In genomic region chr12:111823891-111824290, GRCh38 we compare ENCODE assay signal across 21 cellular contexts.
"Had no signal": no experiment of that assay in that cellular context is flagged by ENCODE, and none has a peak within 500 bp of the region (broad histone marks: within the 10 kb centered on the region; RNA-seq: fewer than 3 reads in every experiment).

No MANE protein-coding gene starts in this region.

- H3K4me1 Mint-ChIP-seq: activated naive CD4-positive, alpha-beta T cell treated with anti-CD3 and anti-CD28 coated beads, Interleukin-2, amount 10 ng/mL, durations not matched to agents 7 days and 5 days; stimulated activated naive CD8-positive, alpha-beta T cell treated with anti-CD3 and anti-CD28 coated beads, Interleukin-15, amount 100 ng/mL, for 72 hours had no signal

- H2AFZ ChIP-seq: parathyroid adenoma had no signal

- H3K36me3 Mint-ChIP-seq: activated naive CD4-positive, alpha-beta T cell treated with anti-CD3 and anti-CD28 coated beads, Interleukin-2, amount 10 ng/mL, durations not matched to agents 7 days and 5 days; type B pancreatic cell had no signal

- DNase-seq: activated effector memory CD4-positive, alpha-beta T cell treated with Interleukin-2 at 50 U/mL for 16 hours; activated T-cell treated with anti-CD3 and anti-CD28 coated beads, Interleukin-2, amount 50 U/mL, for 4 hours; cerebellar nuclear complex; cortex of kidney; retina; stimulated activated CD4-positive, alpha-beta T cell treated with anti-CD3 and anti-CD28 coated beads, Interleukin-15, amount 100 ng/mL, for 24 hours; stimulated activated CD4-positive, alpha-beta T cell treated with anti-CD3 and anti-CD28 coated beads, Interleukin-2, amount 100 ng/mL, for 48 hours; stimulated activated naive CD8-positive, alpha-beta T cell treated with anti-CD3 and anti-CD28 coated beads, Interleukin-15, amount 100 ng/mL, for 72 hours had no signal

- H3K4me1 ChIP-seq: ascending aorta, parathyroid adenoma had no signal

- H3K4me3 Mint-ChIP-seq: activated CD4-positive, alpha-beta T cell treated with anti-CD3 and anti-CD28 coated beads, Interleukin-2, amount 10 ng/mL, durations not matched to agents 7 days and 5 days; activated CD8-positive, alpha-beta T cell treated with anti-CD3 and anti-CD28 coated beads, Interleukin-2, amount 10 ng/mL, durations not matched to agents 7 days and 5 days; activated naive CD4-positive, alpha-beta T cell treated with anti-CD3 and anti-CD28 coated beads, Interleukin-2, amount 10 ng/mL, durations not matched to agents 7 days and 5 days; activated T-cell treated with anti-CD3 and anti-CD28 coated beads, Interleukin-2, amount 50 U/mL, for 4 hours; stimulated activated naive CD8-positive, alpha-beta T cell treated with anti-CD3 and anti-CD28 coated beads, Interleukin-15, amount 100 ng/mL, for 72 hours; T-helper 1 cell treated with Interleukin-12 subunit alpha and Interleukin-12 subunit beta and Interleukin-4 antibody, amounts not matched to agents 30 μg/mL and 1 μg/mL, for 36 hours; type B pancreatic cell had no signal

- H3K27me3 ChIP-seq: ascending aorta, esophagus muscularis mucosa, gastroesophageal sphincter, neutrophil, suprapubic skin had no signal

- H3K36me3 ChIP-seq: ascending aorta, esophagus muscularis mucosa, gastroesophageal sphincter, neutrophil, suprapubic skin had no signal

- H3K9ac ChIP-seq: parathyroid adenoma had no signal

- H3K4me3 ChIP-seq: ascending aorta, esophagus muscularis mucosa, gastroesophageal sphincter, skin epidermis, suprapubic skin had no signal

- H3K79me2 ChIP-seq: parathyroid adenoma had no signal

- H3K9me3 Mint-ChIP-seq: activated CD4-positive, alpha-beta T cell treated with anti-CD3 and anti-CD28 coated beads, Interleukin-2, amount 10 ng/mL, durations not matched to agents 7 days and 5 days; activated naive CD4-positive, alpha-beta T cell treated with anti-CD3 and anti-CD28 coated beads, Interleukin-2, amount 10 ng/mL, durations not matched to agents 7 days and 5 days; activated T-cell treated with anti-CD3 and anti-CD28 coated beads, Interleukin-2, amount 50 U/mL, for 4 hours; stimulated activated naive CD8-positive, alpha-beta T cell treated with anti-CD3 and anti-CD28 coated beads, Interleukin-15, amount 100 ng/mL, for 72 hours; T-helper 1 cell treated with Interleukin-12 subunit alpha and Interleukin-12 subunit beta and Interleukin-4 antibody, amounts not matched to agents 30 μg/mL and 1 μg/mL, for 36 hours; type B pancreatic cell had no signal

- H3K27ac Mint-ChIP-seq: activated CD4-positive, alpha-beta T cell treated with anti-CD3 and anti-CD28 coated beads, Interleukin-2, amount 10 ng/mL, durations not matched to agents 7 days and 5 days; activated CD8-positive, alpha-beta T cell treated with anti-CD3 and anti-CD28 coated beads, Interleukin-2, amount 10 ng/mL, durations not matched to agents 7 days and 5 days; activated naive CD4-positive, alpha-beta T cell treated with anti-CD3 and anti-CD28 coated beads, Interleukin-2, amount 10 ng/mL, durations not matched to agents 7 days and 5 days; stimulated activated naive CD8-positive, alpha-beta T cell treated with anti-CD3 and anti-CD28 coated beads, Interleukin-15, amount 100 ng/mL, for 72 hours; T-helper 1 cell treated with Interleukin-12 subunit alpha and Interleukin-12 subunit beta and Interleukin-4 antibody, amounts not matched to agents 30 μg/mL and 1 μg/mL, for 36 hours; type B pancreatic cell had no signal

- H3K9me3 ChIP-seq: ascending aorta, esophagus muscularis mucosa, gastroesophageal sphincter, neutrophil, suprapubic skin had no signal

- H3K27ac ChIP-seq: ascending aorta, esophagus muscularis mucosa, gastroesophageal sphincter, parathyroid adenoma, suprapubic skin had no signal

- ATAC-seq: activated CD4-positive, CD25-positive, alpha-beta regulatory T cell treated with anti-CD3 and anti-CD28 coated beads, Interleukin-2, amount 50 U/mL, for 24 hours; activated CD8-positive, alpha-beta T cell treated with anti-CD3 and anti-CD28 coated beads, Interleukin-2, amount 10 ng/mL, durations not matched to agents 7 days and 5 days; activated T-cell treated with anti-CD3 and anti-CD28 coated beads, Interleukin-2, amount 50 U/mL, for 4 hours; gastroesophageal sphincter; stimulated activated naive CD8-positive, alpha-beta T cell treated with anti-CD3 and anti-CD28 coated beads, Interleukin-15, amount 100 ng/mL, for 72 hours had no signal
